ENCODE assay signal across 9 cellular contexts in genomic region chr11:102666331-102666957, GRCh38.
DNase-seq lines count a peak whose midpoint lies in the region; FAIRE-seq and TF ChIP-seq lines count a peak whose summit lies in the region.
"Had no signal": no experiment of that assay in that cellular context is flagged by ENCODE, and none has a peak within 500 bp of the region (broad histone marks: within the 10 kb centered on the region; RNA-seq: fewer than 3 reads in every experiment).

No MANE protein-coding gene starts in this region.

- no peak overlapping the region for H3K4me3 Mint-ChIP-seq in nephron progenitor cell
- H3K4me3 Mint-ChIP-seq: activated naive CD8-positive, alpha-beta T cell treated with anti-CD3 and anti-CD28 coated beads, Interleukin-2, amount 10 ng/mL, durations not matched to agents 7 days and 5 days had no signal

- no peak overlapping the region for H3K27ac ChIP-seq in RWPE1

- H3K4me3 ChIP-seq in epithelial cell of esophagus (ENCODE audit: low read length): no peak overlapping the region

- peak; percentile 78 for FAIRE-seq in GM19239 (lab: Jason Lieb, UNC)

- H3K9me3 Mint-ChIP-seq in nephron progenitor cell: no peaks in the 10 kb centered on the region
- H3K9me3 Mint-ChIP-seq: activated naive CD8-positive, alpha-beta T cell treated with anti-CD3 and anti-CD28 coated beads, Interleukin-2, amount 10 ng/mL, durations not matched to agents 7 days and 5 days had no signal

- TF ChIP-seq CTCF in RWPE1 (conservative IDR thresholded peaks at IDR 0.05; ENCODE audit: low read depth): peak; percentile 85
- TF ChIP-seq CTCF in epithelial cell of esophagus (IDR thresholded peaks at IDR 0.05; ENCODE audit: insufficient read depth, low read depth, low read length, missing control alignments): peak; percentile 93
- TF ChIP-seq CTCF in nephron progenitor cell (IDR thresholded peaks at IDR 0.05): peak; percentile 85

- POLR2A ChIA-PET in RWPE1 (lab: Yijun Ruan, JAX; ENCODE audit: low non-redundant PET): no interaction called here

- DNase-seq in NCI-H1417 (lab: John Stamatoyannopoulos, UW) (peak; percentile 35 to 72 (median 43)), NCI-H1417 treated with DMSO at 0.1 percent for 48 hours (lab: John Stamatoyannopoulos, UW) (no peak), GM19239 (ENCODE audit: insufficient read length, low spot score) (peak; percentile 14), HS-27A (ENCODE audit: low read depth) (peak; percentile 5), RWPE1 (ENCODE audit: low spot score) (peak; percentile 53), epithelial cell of esophagus (ENCODE audit: low read depth) (peak; percentile 53), nephron progenitor cell (peak; percentile 19), T-helper 9 cell (no peak)
- DNase-seq: activated naive CD8-positive, alpha-beta T cell treated with anti-CD3 and anti-CD28 coated beads, Interleukin-2, amount 10 ng/mL, durations not matched to agents 7 days and 5 days had no signal

- H3K36me3 Mint-ChIP-seq in nephron progenitor cell (ENCODE audit: low read depth): no peaks in the 10 kb centered on the region
- H3K36me3 Mint-ChIP-seq: activated naive CD8-positive, alpha-beta T cell treated with anti-CD3 and anti-CD28 coated beads, Interleukin-2, amount 10 ng/mL, durations not matched to agents 7 days and 5 days had no signal

- H3K27ac Mint-ChIP-seq in nephron progenitor cell: no peak overlapping the region
- H3K27ac Mint-ChIP-seq: activated naive CD8-positive, alpha-beta T cell treated with anti-CD3 and anti-CD28 coated beads, Interleukin-2, amount 10 ng/mL, durations not matched to agents 7 days and 5 days had no signal

- CTCF ChIA-PET in RWPE1 (lab: Yijun Ruan, JAX): interaction anchor here (0.5 to 1.6 kb wide), 14 partner anchors 8 to 1882 kb away, joined by 3 to 5 read pairs (median 3); no protein-coding TSS in a partner anchor

- no peaks in the 10 kb centered on the region for H3K4me1 Mint-ChIP-seq in nephron progenitor cell

- peaks cover 3% of the 10 kb centered on the region for H3K27me3 Mint-ChIP-seq in nephron progenitor cell (ENCODE audit: low read depth, poor library complexity)

Comparison
In these comparisons a context has a peak if more than half of its experiments do, and no peak if none do; other contexts are left out.
1. DNase-seq: peak in NCI-H1417 (3 of 3), GM19239 (single experiment), HS-27A (single experiment), RWPE1 (single experiment), epithelial cell of esophagus (single experiment) and nephron progenitor cell (single experiment); none in NCI-H1417 treated with DMSO at 0.1 percent for 48 hours (single experiment) and T-helper 9 cell (single experiment).
2. Peak in every context shown above with its lines, with median percentiles within 50 percentile points of each other: CTCF ChIP-seq.